21 cellular contexts compared by ENCODE assay signal in genomic region chr12:39632670-39633069, GRCh38. TPM values are rescaled to one million over a fixed set of nuclear protein-coding genes. Genes with fewer than 3 reads are reported as not detected.
A peak's percentile ranks its signal among the peaks of the same experiment; 100 is the strongest.
DNase-seq lines count a peak whose midpoint lies in the region; ATAC-seq and TF ChIP-seq lines count a peak whose summit lies in the region.
"Had no signal": no experiment of that assay in that cellular context is flagged by ENCODE, and none has a peak within 500 bp of the region (broad histone marks: within the 10 kb centered on the region; RNA-seq: fewer than 3 reads in every experiment).

No MANE protein-coding gene starts in this region.

- H3K4me1 ChIP-seq in HEK293 (ENCODE audit: control insufficient read depth, insufficient read depth, low read length): no peaks in the 10 kb centered on the region

- no peaks in the 10 kb centered on the region for H3K36me3 ChIP-seq in HEK293 (ENCODE audit: control insufficient read depth in 2 of 2, insufficient read depth in 1 of 2, low read length in 2 of 2)
- H3K36me3 ChIP-seq: MG63 had no signal

- no peak for ATAC-seq in SK-N-SH treated with all-trans-retinoic acid at 6 μM for 48 hours

- POLR2A ChIA-PET in HEK293 (lab: Yijun Ruan, JAX): no interaction called here

- TF ChIP-seq CTCF in C4-2B (conservative IDR thresholded peaks at IDR 0.05): 0 out of 2 replicates have a peak, but pooled peaks have one; percentile 6
- no peak for TF ChIP-seq CTCF in HEK293 (tag by site-specific recombination; IDR thresholded peaks at IDR 0.05)
- TF ChIP-seq CTCF in fibroblast of mammary gland (conservative IDR thresholded peaks at IDR 0.05; ENCODE audit: control insufficient read depth, insufficient read depth, low read depth, low read length): peak; percentile 5

- in situ Hi-C loops in SK-MEL-5 (cut with HindIII; ENCODE audit: low pct_unique_long_range_greater_than_20kb, low sequenced_read_pairs): no loop called here

- CTCF ChIA-PET in HEK293 (lab: Yijun Ruan, JAX): no interaction called here

- H3K9me3 ChIP-seq in HEK293 (ENCODE audit: control insufficient read depth, insufficient read depth, low read depth, low read length): no peaks in the 10 kb centered on the region
- H3K9me3 ChIP-seq: MG63 had no signal

- H3K27ac ChIP-seq in C4-2B (no peak overlapping the region), HEK293 (ENCODE audit: extremely low read depth, low read depth, low read length) (no peak overlapping the region)
- H3K27ac ChIP-seq: HL-60 had no signal

- H3K4me3 ChIP-seq in HEK293 (ENCODE audit: low read depth, low read length) (no peak overlapping the region), fibroblast of mammary gland (ENCODE audit: control insufficient read depth, low read depth, low read length) (no peak overlapping the region)
- H3K4me3 ChIP-seq: MG63 had no signal

- DNase-seq in SK-MEL-5 (ENCODE audit: low read depth, low spot score) (peak; percentile 10), fibroblast of mammary gland (ENCODE audit: low read depth) (no peak), CD1c-positive myeloid dendritic cell (ENCODE audit: extremely low spot score) (no peak), mesenteric fat pad (ENCODE audit: low spot score) (no peak)
- DNase-seq in activated CD8-positive, alpha-beta memory T cell treated with anti-CD3 and anti-CD28 coated beads, Interleukin-2, amount 50 U/mL, for 48 hours: no peak
- DNase-seq: C1 segment of cervical spinal cord; HFFc6; MG63; NCI-H1105; NCI-H2081 treated with DMSO at 0.1 percent for 48 hours; NCI-H510A; NCI-H748 treated with DMSO at 0.1 percent for 48 hours; NK-92 treated with Interleukin-12 subunit alpha and Interleukin-12 subunit beta, amount 100 ng/mL, for 24 hours; RPMI8226; SHP77 treated with DMSO at 0.1 percent for 48 hours had no signal

TF ChIP-seq in HEK293, 187 proteins besides CTCF, POLR2A, EP300 and RAD21:
- TF ChIP-seq ZNF426 (tag by site-specific recombination; IDR thresholded peaks at IDR 0.05) (no peak), IKZF3 (tag by site-specific recombination; IDR thresholded peaks at IDR 0.05) (no peak), ZNF785 (tag by site-specific recombination; IDR thresholded peaks at IDR 0.05) (0 out of 2 replicates have a peak, but pooled peaks have one; percentile 65)

TF ChIP-seq in SK-N-SH treated with all-trans-retinoic acid at 6 μM for 48 hours, 23 proteins besides CTCF, POLR2A, EP300 and RAD21:
- no peak for TF ChIP-seq POU6F1 (CRISPR knock-in tag; IDR thresholded peaks at IDR 0.05; ENCODE audit: borderline replicate concordance, low read depth)
- no peak for TF ChIP-seq ZC3H10 (CRISPR knock-in tag; IDR thresholded peaks at IDR 0.05)
- TF ChIP-seq ISL1 (CRISPR knock-in tag; IDR thresholded peaks at IDR 0.05): no peak
- no peak for TF ChIP-seq GLIS3 (CRISPR knock-in tag; IDR thresholded peaks at IDR 0.05)
- no peak for TF ChIP-seq CSRNP3 (CRISPR knock-in tag; IDR thresholded peaks at IDR 0.05)
- no peak for TF ChIP-seq ZFP30 (CRISPR knock-in tag; IDR thresholded peaks at IDR 0.05)
- no peak for TF ChIP-seq TOX (CRISPR knock-in tag; IDR thresholded peaks at IDR 0.05; ENCODE audit: borderline replicate concordance)
- no peak for TF ChIP-seq OSR1 (CRISPR knock-in tag; IDR thresholded peaks at IDR 0.05)

RNA-seq across cellular contexts. Expression of gene ABCD2, which starts 13.1 kb away (rescaled TPM):
- 0.05 and 0.08 TPM in 2 replicates for total RNA-seq in SK-MEL-5 (2014; rRNA removed; shearing (Covaris generic))
- 0.02 and 0.05 TPM in 2 replicates for polyA plus RNA-seq in SK-MEL-5 (2015; cell fraction: cytosol; rRNA removed)
- polyA plus RNA-seq in SK-MEL-5 (2015; cell fraction: nucleus; rRNA removed): 0.10 TPM in 1 of 2 replicates, not detected in the other
- 26.0 TPM for total RNA-seq in mesenteric fat pad
- total RNA-seq: A673, H1, HFFc6 had no signal
- polyA plus RNA-seq: H1 had no signal

Comparison
In these comparisons a context has a peak if more than half of its experiments do, and no peak if none do; other contexts are left out.
1. RNA of gene ABCD2, which starts 13.1 kb away (total RNA-seq): 26.0 TPM in mesenteric fat pad (single experiment); 0.05 to 0.08 TPM in SK-MEL-5; every median in the first group is over 10 times any median in the second.